Comparison of ENCODE assay signal across 12 cellular contexts in the genomic region with DNA sequence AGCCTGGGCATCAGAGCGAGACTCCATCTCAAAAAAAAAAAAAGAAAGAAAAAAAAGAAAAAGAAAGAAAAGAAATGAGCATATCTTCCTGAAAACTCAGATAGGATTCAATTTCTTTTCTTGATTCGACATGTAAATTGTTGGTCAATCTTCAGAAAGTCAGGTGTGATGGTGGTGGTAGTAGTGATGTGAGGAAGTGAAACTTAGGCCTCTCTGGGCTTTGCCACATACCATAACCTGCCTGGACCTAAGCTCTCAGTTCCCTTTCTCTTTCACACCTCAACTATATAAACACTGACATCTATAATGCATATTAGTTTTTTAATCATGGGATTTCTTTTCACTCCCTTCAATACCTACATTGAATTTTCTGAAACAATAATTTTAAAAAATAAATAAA.
A peak's percentile ranks its signal among the peaks of the same experiment; 100 is the strongest.
DNase-seq lines count a peak whose midpoint lies in the region; ATAC-seq and TF ChIP-seq lines count a peak whose summit lies in the region.
"Had no signal": no experiment of that assay in that cellular context is flagged by ENCODE, and none has a peak within 500 bp of the region (broad histone marks: within the 10 kb centered on the region; RNA-seq: fewer than 3 reads in every experiment).

No MANE protein-coding gene starts in this region.

- H3K9ac ChIP-seq in endodermal cell (ENCODE audit: extremely low read depth, low read length, poor library complexity, severe bottlenecking) = no peak overlapping the region

- WGBS in endodermal cell (ENCODE audit: insufficient coverage in 1 of 2, insufficient read length in 1 of 2), 2 experiments = 90 to 100% methylated on average over 2 of the region's 2 CpGs

- TF ChIP-seq CTCF in GM12865 (IDR thresholded peaks at IDR 0.05; ENCODE audit: insufficient read depth, low read depth, low read length, missing control alignments) = no peak
- no peak for TF ChIP-seq CTCF in Calu3 (IDR thresholded peaks at IDR 0.05; ENCODE audit: unreplicated experiment)
- no peak for TF ChIP-seq CTCF in endodermal cell (conservative IDR thresholded peaks at IDR 0.05)

- H3K4me3 Mint-ChIP-seq in Calu3 (ENCODE audit: low read depth, unreplicated experiment) (no peak overlapping the region), endodermal cell (no peak overlapping the region)
- H3K4me3 Mint-ChIP-seq: HFFc6 had no signal

- no peak overlapping the region for H3K4me3 ChIP-seq in GM12865 (ENCODE audit: low read depth, low read length)
- H3K4me3 ChIP-seq in endodermal cell (ENCODE audit: low read length) = no peak overlapping the region

- DNase-seq in GM12865 (ENCODE audit: low read depth) = peak; percentile 94
- DNase-seq in Calu3 = no peak
- DNase-seq in endodermal cell = no peak
- DNase-seq in stimulated activated CD4-positive, alpha-beta T cell treated with anti-CD3 and anti-CD28 coated beads, Interleukin-1b, Interleukin-23, amount 100 ng/mL, for 48 hours = no peak
- DNase-seq in NCI-H1436 treated with DMSO at 0.1 percent for 48 hours (lab: John Stamatoyannopoulos, UW) = no peak
- DNase-seq: HFFc6; stimulated activated naive CD8-positive, alpha-beta T cell treated with anti-CD3 and anti-CD28 coated beads, Interleukin-15, Interleukin-2, amounts not matched to agents 100 U/mL and 50 U/mL, for 24 hours had no signal

- intact Hi-C loops in Calu3 (cut with micrococcal nuclease; ENCODE audit: unreplicated experiment) = no loop called here

- no TSS peak for BruUV-seq in Calu3 (replicated peaks; lab: Mats Ljungman, UMichigan)

- CTCF ChIA-PET in Calu3 (lab: Charles Lee) = no interaction called here

- ATAC-seq in GM19372 (IDR thresholded peaks at IDR 0.05; ENCODE audit: low read depth, unreplicated experiment) = peak; percentile 99
- ATAC-seq in HG02763 (IDR thresholded peaks at IDR 0.05; ENCODE audit: unreplicated experiment) = peak; percentile 97
- ATAC-seq in HG03457 (IDR thresholded peaks at IDR 0.05; ENCODE audit: unreplicated experiment) = peak; percentile 97
- ATAC-seq: natural killer cell treated with Interleukin-12 subunit alpha and Interleukin-12 subunit beta and Interleukin-15 and Interleukin-18, amount 100 ng/mL, for 72 hours; stimulated activated naive CD8-positive, alpha-beta T cell treated with anti-CD3 and anti-CD28 coated beads, Interleukin-15, Interleukin-2, amounts not matched to agents 100 U/mL and 50 U/mL, for 24 hours had no signal

- peaks cover 36% of the 10 kb centered on the region for H3K27me3 Mint-ChIP-seq in Calu3 (ENCODE audit: unreplicated experiment)
- H3K27me3 Mint-ChIP-seq in endodermal cell (ENCODE audit: insufficient read depth) = no peaks in the 10 kb centered on the region
- H3K27me3 Mint-ChIP-seq: natural killer cell treated with Interleukin-12 subunit alpha and Interleukin-12 subunit beta and Interleukin-15 and Interleukin-18, amount 100 ng/mL, for 72 hours had no signal

- H3K4me1 ChIP-seq in endodermal cell (ENCODE audit: control insufficient read depth, insufficient read depth, low read length) = peaks cover 5% of the 10 kb centered on the region

- no peak overlapping the region for H3K27ac ChIP-seq in endodermal cell (ENCODE audit: low read depth, low read length)
- H3K27ac ChIP-seq: epithelial cell of prostate had no signal

- H3K36me3 Mint-ChIP-seq in Calu3 (ENCODE audit: insufficient read depth, unreplicated experiment) (no peaks in the 10 kb centered on the region), endodermal cell (ENCODE audit: low read depth) (no peaks in the 10 kb centered on the region)
- H3K36me3 Mint-ChIP-seq: natural killer cell treated with Interleukin-12 subunit alpha and Interleukin-12 subunit beta and Interleukin-15 and Interleukin-18, amount 100 ng/mL, for 72 hours had no signal

- H3K27ac Mint-ChIP-seq in Calu3 (ENCODE audit: unreplicated experiment) = no peak overlapping the region
- no peak overlapping the region for H3K27ac Mint-ChIP-seq in endodermal cell
- H3K27ac Mint-ChIP-seq: HFFc6 had no signal

- H3K4me1 Mint-ChIP-seq in Calu3 (ENCODE audit: low read depth, unreplicated experiment) (no peaks in the 10 kb centered on the region), endodermal cell (peaks cover 8% of the 10 kb centered on the region)

- no peaks in the 10 kb centered on the region for H3K36me3 ChIP-seq in endodermal cell (ENCODE audit: control insufficient read depth, insufficient read depth, low read length)

- H3K9me3 Mint-ChIP-seq in Calu3 (ENCODE audit: low read depth, unreplicated experiment) (no peaks in the 10 kb centered on the region), endodermal cell (no peaks in the 10 kb centered on the region)
- H3K9me3 Mint-ChIP-seq: HFFc6; natural killer cell treated with Interleukin-12 subunit alpha and Interleukin-12 subunit beta and Interleukin-15 and Interleukin-18, amount 100 ng/mL, for 72 hours had no signal

- no peaks in the 10 kb centered on the region for H3K9me3 ChIP-seq in endodermal cell (ENCODE audit: control insufficient read depth, low read length)

- no peaks in the 10 kb centered on the region for H3K27me3 ChIP-seq in endodermal cell (ENCODE audit: control insufficient read depth, insufficient read depth, low read length, poor library complexity, severe bottlenecking)
